Comparison of ENCODE assay signal across 13 cellular contexts in the genomic region with DNA sequence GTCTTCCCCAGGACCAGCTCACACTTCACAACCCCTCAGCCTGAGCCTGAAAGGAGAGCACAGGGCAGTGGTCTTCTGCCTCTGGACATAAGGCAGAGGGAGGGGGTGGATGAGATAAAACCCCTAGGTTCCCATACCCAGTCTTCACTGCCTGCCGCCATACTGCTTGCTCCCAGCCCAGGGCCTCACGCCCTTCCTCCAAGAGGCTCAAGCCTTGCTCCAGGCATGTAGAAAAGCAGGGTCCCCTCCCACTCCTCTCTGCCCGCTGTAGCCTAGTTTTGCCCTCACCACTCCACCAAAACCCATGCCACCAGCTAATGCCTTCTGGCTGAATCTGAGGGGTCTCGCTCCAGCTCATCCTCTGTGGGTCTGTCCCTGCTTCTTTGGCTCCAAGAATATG. TPM values are rescaled to one million over a fixed set of nuclear protein-coding genes. Genes with fewer than 3 reads are reported as not detected.
A peak's percentile ranks its signal among the peaks of the same experiment; 100 is the strongest.
DNase-seq lines count a peak whose midpoint lies in the region; ATAC-seq and TF ChIP-seq lines count a peak whose summit lies in the region.
"Had no signal": no experiment of that assay in that cellular context is flagged by ENCODE, and none has a peak within 500 bp of the region (broad histone marks: within the 10 kb centered on the region; RNA-seq: fewer than 3 reads in every experiment).

No MANE protein-coding gene starts in this region.

- no peaks in the 10 kb centered on the region for H3K27me3 Mint-ChIP-seq in activated CD8-positive, alpha-beta memory T cell treated with anti-CD3 and anti-CD28 coated beads, Interleukin-2, amount 10 ng/mL, durations not matched to agents 7 days and 5 days
- no peaks in the 10 kb centered on the region for H3K27me3 Mint-ChIP-seq in activated naive CD8-positive, alpha-beta T cell treated with anti-CD3 and anti-CD28 coated beads, Interleukin-2, amount 10 ng/mL, durations not matched to agents 7 days and 5 days

- H3K27me3 ChIP-seq in mesendoderm (ENCODE audit: insufficient read depth, low read length, poor library complexity) = no peaks in the 10 kb centered on the region
- H3K27me3 ChIP-seq in suprapubic skin = no peaks in the 10 kb centered on the region
- no peaks in the 10 kb centered on the region for H3K27me3 ChIP-seq in ovary
- H3K27me3 ChIP-seq: ascending aorta had no signal

- H3K4me3 ChIP-seq in mesendoderm (ENCODE audit: low read length) (no peak overlapping the region), suprapubic skin (no peak overlapping the region), ovary (no peak overlapping the region)
- H3K4me3 ChIP-seq: ascending aorta had no signal

- TF ChIP-seq EP300 in suprapubic skin (IDR thresholded peaks at IDR 0.05) = no peak
- no peak for TF ChIP-seq EP300 in ovary (IDR thresholded peaks at IDR 0.05)

- H3K18ac ChIP-seq in mesendoderm (ENCODE audit: low read length) = no peak overlapping the region

- peak overlapping the region; percentile 54 for H2AK5ac ChIP-seq in mesendoderm (ENCODE audit: low read length)

- no peak overlapping the region for H4K5ac ChIP-seq in mesendoderm (ENCODE audit: low read length)

- peak overlapping the region; percentile 27 for H2BK5ac ChIP-seq in mesendoderm (ENCODE audit: low read length)

- H3K4me1 ChIP-seq in mesendoderm (ENCODE audit: control insufficient read depth, low read depth, low read length) (peaks cover 52% of the 10 kb centered on the region), suprapubic skin (peaks cover 98% of the 10 kb centered on the region), ovary (ENCODE audit: insufficient read depth) (peaks cover 44% of the 10 kb centered on the region)

- TF ChIP-seq POLR2A in suprapubic skin (IDR thresholded peaks at IDR 0.05) (no peak), ovary (IDR thresholded peaks at IDR 0.05) (no peak)

- H3K9me3 ChIP-seq in suprapubic skin (no peaks in the 10 kb centered on the region), ovary (no peaks in the 10 kb centered on the region)
- H3K9me3 ChIP-seq: ascending aorta had no signal

- H3K56ac ChIP-seq in mesendoderm (ENCODE audit: low read length) = peak overlapping the region; percentile 78

- peaks cover 76% of the 10 kb centered on the region for H3K4me1 Mint-ChIP-seq in activated CD8-positive, alpha-beta memory T cell treated with anti-CD3 and anti-CD28 coated beads, Interleukin-2, amount 10 ng/mL, durations not matched to agents 7 days and 5 days
- H3K4me1 Mint-ChIP-seq in activated naive CD8-positive, alpha-beta T cell treated with anti-CD3 and anti-CD28 coated beads, Interleukin-2, amount 10 ng/mL, durations not matched to agents 7 days and 5 days = peaks cover 71% of the 10 kb centered on the region

- no peak overlapping the region for H2BK15ac ChIP-seq in mesendoderm (replicated peaks; ENCODE audit: low read depth)

- H3K4me3 Mint-ChIP-seq in activated CD8-positive, alpha-beta memory T cell treated with anti-CD3 and anti-CD28 coated beads, Interleukin-2, amount 10 ng/mL, durations not matched to agents 7 days and 5 days = no peak overlapping the region
- H3K4me3 Mint-ChIP-seq in activated naive CD8-positive, alpha-beta T cell treated with anti-CD3 and anti-CD28 coated beads, Interleukin-2, amount 10 ng/mL, durations not matched to agents 7 days and 5 days = peak overlapping the region; percentile 61

- H3K4ac ChIP-seq in mesendoderm (ENCODE audit: low read depth, low read length) = no peak overlapping the region

- H3K36me3 ChIP-seq in mesendoderm (ENCODE audit: control insufficient read depth, insufficient read depth, low read length) (no peaks in the 10 kb centered on the region), suprapubic skin (no peaks in the 10 kb centered on the region), ovary (no peaks in the 10 kb centered on the region)
- H3K36me3 ChIP-seq: ascending aorta had no signal

- peak overlapping the region; percentile 50 for H3K27ac Mint-ChIP-seq in activated CD8-positive, alpha-beta memory T cell treated with anti-CD3 and anti-CD28 coated beads, Interleukin-2, amount 10 ng/mL, durations not matched to agents 7 days and 5 days
- H3K27ac Mint-ChIP-seq in activated naive CD8-positive, alpha-beta T cell treated with anti-CD3 and anti-CD28 coated beads, Interleukin-2, amount 10 ng/mL, durations not matched to agents 7 days and 5 days = peak overlapping the region; percentile 89

- H4K8ac ChIP-seq in mesendoderm (ENCODE audit: low read depth, low read length) = no peak overlapping the region

- no peaks in the 10 kb centered on the region for H3K9me3 Mint-ChIP-seq in activated CD8-positive, alpha-beta memory T cell treated with anti-CD3 and anti-CD28 coated beads, Interleukin-2, amount 10 ng/mL, durations not matched to agents 7 days and 5 days (ENCODE audit: low read depth)
- no peaks in the 10 kb centered on the region for H3K9me3 Mint-ChIP-seq in activated naive CD8-positive, alpha-beta T cell treated with anti-CD3 and anti-CD28 coated beads, Interleukin-2, amount 10 ng/mL, durations not matched to agents 7 days and 5 days

- peak overlapping the region; percentile 15 for H3K23ac ChIP-seq in mesendoderm (ENCODE audit: low read length)

- no peaks in the 10 kb centered on the region for H3K36me3 Mint-ChIP-seq in activated CD8-positive, alpha-beta memory T cell treated with anti-CD3 and anti-CD28 coated beads, Interleukin-2, amount 10 ng/mL, durations not matched to agents 7 days and 5 days
- H3K36me3 Mint-ChIP-seq in activated naive CD8-positive, alpha-beta T cell treated with anti-CD3 and anti-CD28 coated beads, Interleukin-2, amount 10 ng/mL, durations not matched to agents 7 days and 5 days = peaks cover 12% of the 10 kb centered on the region

- CTCF ChIA-PET in activated CD8-positive, alpha-beta memory T cell treated with anti-CD3 and anti-CD28 coated beads, Interleukin-2, amount 10 ng/mL, durations not matched to agents 7 days and 5 days (lab: Charles Lee) = no interaction called here

- DNase-seq in activated CD8-positive, alpha-beta memory T cell treated with anti-CD3 and anti-CD28 coated beads, Interleukin-2, amount 10 ng/mL, durations not matched to agents 7 days and 5 days = no peak
- no peak for DNase-seq in activated CD8-positive, alpha-beta memory T cell treated with anti-CD3 and anti-CD28 coated beads, Interleukin-2, amount 50 U/mL, for 48 hours
- DNase-seq in activated naive CD8-positive, alpha-beta T cell treated with anti-CD3 and anti-CD28 coated beads, Interleukin-2, amount 10 ng/mL, durations not matched to agents 7 days and 5 days = no peak
- DNase-seq in mesendoderm = no peak
- no peak for DNase-seq in suprapubic skin (ENCODE audit: low spot score in 2 of 2)
- no peak for DNase-seq in ovary
- DNase-seq in DMS79 treated with DMSO at 0.1 percent for 48 hours (lab: John Stamatoyannopoulos, UW) = no peak
- DNase-seq: activated CD4-positive, alpha-beta T cell treated with anti-CD3 and anti-CD28 coated beads, Interleukin-2, amount 50 U/mL, for 48 hours; NCI-H1105 treated with DMSO at 0.1 percent for 48 hours; NCI-H82 had no signal

- TF ChIP-seq CTCF in suprapubic skin (IDR thresholded peaks at IDR 0.05) (no peak), ovary (IDR thresholded peaks at IDR 0.05) (no peak)

- no peak overlapping the region for H3K4me2 ChIP-seq in mesendoderm (ENCODE audit: low read length)

- peak overlapping the region; percentile 17 for H3K9ac ChIP-seq in mesendoderm (ENCODE audit: low read length)

- intact Hi-C loops in ovary (cut with DNase I) = no loop called here

- ATAC-seq in activated CD8-positive, alpha-beta memory T cell treated with anti-CD3 and anti-CD28 coated beads, Interleukin-2, amount 10 ng/mL, durations not matched to agents 7 days and 5 days = no peak
- no peak for ATAC-seq in activated naive CD8-positive, alpha-beta T cell treated with anti-CD3 and anti-CD28 coated beads, Interleukin-2, amount 10 ng/mL, durations not matched to agents 7 days and 5 days (ENCODE audit: low read depth)
- no peak for ATAC-seq in HG02588 (IDR thresholded peaks at IDR 0.05; ENCODE audit: unreplicated experiment)
- ATAC-seq: SK-N-SH treated with all-trans-retinoic acid at 6 μM for 48 hours had no signal

- peaks cover 87% of the 10 kb centered on the region for H3K79me2 ChIP-seq in mesendoderm (ENCODE audit: control insufficient read depth, insufficient read depth, low read length)

- peaks cover 51% of the 10 kb centered on the region for H3K79me1 ChIP-seq in mesendoderm (ENCODE audit: low read length)

- WGBS in mesendoderm (ENCODE audit: extremely low coverage, insufficient coverage, low lambda C conversion rate) = no CpG with 5 or more reads among the region's 4 CpGs
- WGBS in suprapubic skin = 97% methylated on average over 4 of the region's 4 CpGs
- 96 to 98% (median 97%) methylated on average over 4 of the region's 4 CpGs for WGBS in ovary, 3 donors

- POLR2A ChIA-PET in activated naive CD8-positive, alpha-beta T cell treated with anti-CD3 and anti-CD28 coated beads, Interleukin-2, amount 10 ng/mL, durations not matched to agents 7 days and 5 days (lab: Charles Lee) = interaction anchor here (0.7 kb wide), 1 partner anchor 71 kb away, joined by 3 read pairs; no protein-coding TSS in a partner anchor

- H3K27ac ChIP-seq in mesendoderm (ENCODE audit: low read depth, low read length) = peak overlapping the region; percentile 9
- peak overlapping the region; percentile 39 for H3K27ac ChIP-seq in suprapubic skin
- H3K27ac ChIP-seq in ovary = peak overlapping the region in 1 of 2 donors; percentile 58

- no peak overlapping the region for H2BK120ac ChIP-seq in mesendoderm (ENCODE audit: low read depth, low read length)

RNA-seq across cellular contexts. Expression of gene ARRB1, which starts 5.2 kb away (rescaled TPM):
- total RNA-seq in activated CD8-positive, alpha-beta memory T cell treated with anti-CD3 and anti-CD28 coated beads, Interleukin-2, amount 10 ng/mL, durations not matched to agents 7 days and 5 days = 10 to 100 TPM; 42.6 to 69.3 TPM
- total RNA-seq in activated naive CD8-positive, alpha-beta T cell treated with anti-CD3 and anti-CD28 coated beads, Interleukin-2, amount 10 ng/mL, durations not matched to agents 7 days and 5 days = 10 to 100 TPM; 61.8 to 64.8 TPM
- 42.6 TPM for polyA plus RNA-seq in mesendoderm (2013, experiment 1 of 2)
- polyA plus RNA-seq in mesendoderm (2013, experiment 2 of 2) = 43.2 TPM
- 10 to 100 TPM; 24.8 to 57.2 (median 38.4) TPM for total RNA-seq in suprapubic skin
- 10 to 100 TPM; 16.5 to 68.0 (median 30.6) TPM for total RNA-seq in ovary
- polyA plus RNA-seq in ovary = 10 to 100 TPM; 15.2 to 27.2 TPM

RNA-seq across cellular contexts. Expression of gene RPS3, which starts 53.0 kb away (rescaled TPM):
- total RNA-seq in activated CD8-positive, alpha-beta memory T cell treated with anti-CD3 and anti-CD28 coated beads, Interleukin-2, amount 10 ng/mL, durations not matched to agents 7 days and 5 days = 1,000 to 10,000 TPM; 2,848 to 3,262 TPM
- 1,000 to 10,000 TPM; 3,289 to 3,447 TPM for total RNA-seq in activated naive CD8-positive, alpha-beta T cell treated with anti-CD3 and anti-CD28 coated beads, Interleukin-2, amount 10 ng/mL, durations not matched to agents 7 days and 5 days
- 6,635 TPM for polyA plus RNA-seq in mesendoderm (2013, experiment 1 of 2)
- polyA plus RNA-seq in mesendoderm (2013, experiment 2 of 2) = 6,755 TPM
- total RNA-seq in suprapubic skin = 1,000 to 10,000 TPM in 3 of 4 donors, 100 to 1,000 TPM in 1; 851 to 2,162 (median 1,899) TPM
- total RNA-seq in ovary = 1,000 to 10,000 TPM; 4,127 to 7,276 (median 5,342) TPM
- 1,000 to 10,000 TPM; 3,268 to 7,073 TPM for polyA plus RNA-seq in ovary
